14 cellular contexts compared by ENCODE assay signal in the genomic region with DNA sequence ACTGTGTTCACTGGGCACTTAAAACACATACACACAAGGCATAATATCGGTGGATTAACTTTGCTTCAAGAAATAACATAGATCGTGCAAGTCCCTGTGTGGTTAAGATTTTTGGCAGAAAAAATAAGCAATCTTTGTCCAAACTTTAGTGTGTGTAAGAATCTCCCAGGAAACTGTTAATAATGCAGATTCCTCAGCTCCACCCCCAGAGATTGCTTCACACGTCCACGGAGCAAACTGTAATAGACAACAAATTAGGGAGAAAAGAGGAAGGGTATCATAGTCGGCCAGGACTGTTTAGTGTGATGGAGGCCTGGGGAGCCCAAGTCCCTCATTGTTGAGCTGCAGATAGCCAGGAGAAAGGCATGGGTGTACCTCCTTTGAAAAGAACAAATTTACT.
"Had no signal": no experiment of that assay in that cellular context is flagged by ENCODE, and none has a peak within 500 bp of the region (broad histone marks: within the 10 kb centered on the region; RNA-seq: fewer than 3 reads in every experiment).

No MANE protein-coding gene starts in this region.

- H3K9me3 Mint-ChIP-seq: activated naive CD4-positive, alpha-beta T cell treated with anti-CD3 and anti-CD28 coated beads, Interleukin-2, amount 50 U/mL, for 72 hours; endodermal cell had no signal

- DNase-seq: activated CD4-positive, alpha-beta T cell treated with anti-CD3 and anti-CD28 coated beads, Interleukin-2, amount 50 U/mL, for 1 hour; anterior cingulate cortex; erythroblast; foreskin melanocyte; heart left ventricle; retina; stimulated activated CD4-positive, alpha-beta T cell treated with anti-CD3 and anti-CD28 coated beads, Interleukin-4, amount 100 ng/mL, for 4 hours; stomach; thyroid gland had no signal

- H3K4me3 ChIP-seq: heart left ventricle, ovary, skin epidermis, stomach, thyroid gland, uterus had no signal

- H3K4me3 Mint-ChIP-seq: endodermal cell had no signal

- ATAC-seq: activated naive CD4-positive, alpha-beta T cell treated with anti-CD3 and anti-CD28 coated beads, Interleukin-2, amount 50 U/mL, for 72 hours; heart left ventricle had no signal
